In genomic region chr20:58389968-58390658, GRCh38 we compare ENCODE assay signal across 8 cellular contexts. TPM values are rescaled to one million over a fixed set of nuclear protein-coding genes. Genes with fewer than 3 reads are reported as not detected.
DNase-seq lines count a peak whose midpoint lies in the region; ATAC-seq and TF ChIP-seq lines count a peak whose summit lies in the region.

No MANE protein-coding gene starts in this region.

- peak overlapping the region; percentile 47 to 58 for H3K4me3 ChIP-seq in CD4-positive, alpha-beta memory T cell (ENCODE audit: low read length in 2 of 2)
- H3K4me3 ChIP-seq in PC-3 (ENCODE audit: low read length) (peak overlapping the region; percentile 83), neuronal stem cell (ENCODE audit: low read length in 2 of 2) (peak overlapping the region; percentile 90 to 98)

- intact Hi-C loops in CD4-positive, alpha-beta memory T cell (cut with micrococcal nuclease): loop anchor here (1.0 to 5.0 kb wide), 6 partner anchors 81 to 1997 kb away; partner anchors contain the start of genes ATP5F1E, AURKA, CSTF1 and RAB22A
- intact Hi-C loops in PC-3 (cut with micrococcal nuclease): loop anchor here (5.0 to 10.0 kb wide), 2 partner anchors 55 to 83 kb away; partner anchors contain the start of gene RAB22A

- peaks cover 0 to 2% (median 0%) of the 10 kb centered on the region in 8 donors for H3K9me3 Mint-ChIP-seq in CD4-positive, alpha-beta memory T cell
- no peaks in the 10 kb centered on the region for H3K9me3 Mint-ChIP-seq in endothelial cell (ENCODE audit: unreplicated experiment)

- H3K36me3 ChIP-seq in CD4-positive, alpha-beta memory T cell (ENCODE audit: insufficient read depth, low read length): no peaks in the 10 kb centered on the region
- H3K36me3 ChIP-seq in PC-3 (ENCODE audit: low read depth, low read length) (peaks cover 27% of the 10 kb centered on the region), neuronal stem cell (replicated peaks in 1 of 2; ENCODE audit: control insufficient read depth in 2 of 2, insufficient read depth in 2 of 2, low read length in 2 of 2) (peaks cover 9 to 46% of the 10 kb centered on the region in 2 donors)

- H3K14ac ChIP-seq in neuronal stem cell (ENCODE audit: low read length): peak overlapping the region; percentile 28

- no peaks in the 10 kb centered on the region for H3F3A ChIP-seq in PC-3 (ENCODE audit: low read length, unreplicated experiment)

- no peak overlapping the region for H3K4ac ChIP-seq in neuronal stem cell (ENCODE audit: low read length)

- H3K79me2 ChIP-seq in PC-3 (ENCODE audit: low read length): peaks cover 60% of the 10 kb centered on the region

- peaks cover 0 to 30% of the 10 kb centered on the region in 2 donors for H3K36me3 Mint-ChIP-seq in CD4-positive, alpha-beta memory T cell
- peaks cover 7% of the 10 kb centered on the region for H3K36me3 Mint-ChIP-seq in endothelial cell (ENCODE audit: low read depth, unreplicated experiment)

- TF ChIP-seq CTCF in PC-3 (conservative IDR thresholded peaks at IDR 0.05; ENCODE audit: low read depth, low read length) (no peak), endothelial cell (IDR thresholded peaks at IDR 0.05; ENCODE audit: unreplicated experiment) (no peak)

- H3K27me3 ChIP-seq in CD4-positive, alpha-beta memory T cell (ENCODE audit: insufficient read depth, low read length): no peaks in the 10 kb centered on the region
- H3K27me3 ChIP-seq in PC-3 (ENCODE audit: low read length) (no peaks in the 10 kb centered on the region), neuronal stem cell (ENCODE audit: control insufficient read depth in 3 of 3, insufficient read depth in 3 of 3, low read depth in 1 of 3, low read length in 3 of 3) (no peaks in the 10 kb centered on the region)

- no CpG with 5 or more reads among the region's 17 CpGs for WGBS in neuronal stem cell (ENCODE audit: extremely low coverage in 2 of 2, insufficient read length in 2 of 2, insufficient replicate concordance in 1 of 2), 2 donors

- no peak overlapping the region for H2BK5ac ChIP-seq in neuronal stem cell (ENCODE audit: low read length)

- H3K23ac ChIP-seq in neuronal stem cell (ENCODE audit: low read depth, low read length, poor library complexity): no peak overlapping the region

- H4K91ac ChIP-seq in neuronal stem cell (ENCODE audit: low read depth, low read length, poor library complexity): no peak overlapping the region

- H3K4me3 Mint-ChIP-seq in CD4-positive, alpha-beta memory T cell: peak overlapping the region; percentile 94 to 97 (median 94)
- peak overlapping the region; percentile 95 for H3K4me3 Mint-ChIP-seq in endothelial cell (ENCODE audit: unreplicated experiment)

- H3K27me3 Mint-ChIP-seq in CD4-positive, alpha-beta memory T cell: no peaks in the 10 kb centered on the region
- H3K27me3 Mint-ChIP-seq in endothelial cell (ENCODE audit: unreplicated experiment): peaks cover 4% of the 10 kb centered on the region

- peaks cover 12% of the 10 kb centered on the region for H3K79me1 ChIP-seq in neuronal stem cell (ENCODE audit: low read depth, low read length)

- no peaks in the 10 kb centered on the region for H3K9me3 ChIP-seq in CD4-positive, alpha-beta memory T cell (ENCODE audit: control insufficient read depth in 1 of 2, low read length in 2 of 2)
- H3K9me3 ChIP-seq in PC-3 (ENCODE audit: low read length) (no peaks in the 10 kb centered on the region), neuronal stem cell (replicated peaks in 1 of 2; ENCODE audit: control insufficient read depth in 2 of 2, insufficient read depth in 1 of 2, low read depth in 1 of 2, low read length in 2 of 2) (no peaks in the 10 kb centered on the region)

- no peak for ATAC-seq in PC-3
- ATAC-seq in GM18520 (IDR thresholded peaks at IDR 0.05; ENCODE audit: unreplicated experiment): no peak
- no peak for ATAC-seq in GM18511 (IDR thresholded peaks at IDR 0.05; ENCODE audit: unreplicated experiment)

- no peaks in the 10 kb centered on the region for H3K9me2 ChIP-seq in PC-3 (replicated peaks; ENCODE audit: low read length)

- H3K18ac ChIP-seq in neuronal stem cell (ENCODE audit: low read length): peak overlapping the region; percentile 1

- peak overlapping the region; percentile 98 for H3K27ac ChIP-seq in CD4-positive, alpha-beta memory T cell (ENCODE audit: low read depth, low read length)
- H3K27ac ChIP-seq in PC-3 (ENCODE audit: low read length) (peak overlapping the region; percentile 69), neuronal stem cell (replicated peaks; ENCODE audit: low read length) (no peak overlapping the region)

- H2BK12ac ChIP-seq in neuronal stem cell (ENCODE audit: low read length): no peak overlapping the region

- POLR2A ChIA-PET in CD4-positive, alpha-beta memory T cell (lab: Charles Lee; ENCODE audit: partially characterized antibody): interaction anchor here (0.6 to 2.3 kb wide), 10 partner anchors 8 to 642 kb away, joined by 3 to 23 read pairs (median 6); partner anchors contain the start of genes ATP5F1E, RAB22A and STX16
- POLR2A ChIA-PET in PC-3 (lab: Charles Lee; ENCODE audit: unreplicated experiment): interaction anchor here (0.6 to 1.1 kb wide), 2 partner anchors 33 to 1166 kb away, joined by 4 to 8 read pairs; no protein-coding TSS in a partner anchor

- H4K8ac ChIP-seq in neuronal stem cell (ENCODE audit: low read depth, low read length): no peak overlapping the region

- peaks cover 32% of the 10 kb centered on the region for H4K20me1 ChIP-seq in PC-3 (ENCODE audit: low read length)

- BruUV-seq in PC-3 (replicated peaks; lab: Mats Ljungman, UMichigan): no TSS peak

- H2BK120ac ChIP-seq in neuronal stem cell (ENCODE audit: low read depth, low read length): no peak overlapping the region

- H2AK5ac ChIP-seq in neuronal stem cell (ENCODE audit: low read depth, low read length): no peak overlapping the region

- CTCF ChIA-PET in CD4-positive, alpha-beta memory T cell (lab: Charles Lee; ENCODE audit: partially characterized antibody): interaction anchor here (1.2 to 1.4 kb wide), 2 partner anchors 58 to 258 kb away, joined by 3 read pairs; no protein-coding TSS in a partner anchor
- CTCF ChIA-PET in PC-3 (lab: Charles Lee): no interaction called here

- peak overlapping the region; percentile 78 to 99 (median 99) for H3K27ac Mint-ChIP-seq in CD4-positive, alpha-beta memory T cell
- peak overlapping the region; percentile 90 for H3K27ac Mint-ChIP-seq in endothelial cell (ENCODE audit: unreplicated experiment)

- H3K4me2 ChIP-seq in PC-3 (ENCODE audit: low read length): peak overlapping the region; percentile 83
- peak overlapping the region; percentile 69 for H3K4me2 ChIP-seq in neuronal stem cell (ENCODE audit: insufficient read depth, low read length, poor library complexity, severe bottlenecking)

- H2AFZ ChIP-seq in PC-3 (ENCODE audit: low read length) (peak overlapping the region; percentile 76; the same call in 1 of the 2 replicates), neuronal stem cell (ENCODE audit: low read length) (peak overlapping the region; percentile 95)

- no peak overlapping the region for H2BK15ac ChIP-seq in neuronal stem cell (ENCODE audit: low read length)

- peaks cover 35 to 55% (median 48%) of the 10 kb centered on the region in 4 donors for H3K4me1 Mint-ChIP-seq in CD4-positive, alpha-beta memory T cell
- peaks cover 19% of the 10 kb centered on the region for H3K4me1 Mint-ChIP-seq in endothelial cell (ENCODE audit: unreplicated experiment)

- H3K9ac ChIP-seq in PC-3 (ENCODE audit: low read length) (peak overlapping the region; percentile 98), neuronal stem cell (ENCODE audit: low read depth, low read length, poor library complexity) (peak overlapping the region; percentile 98)

- DNase-seq in CD4-positive, alpha-beta memory T cell: no peak
- DNase-seq in PC-3 (no peak), endothelial cell (ENCODE audit: low spot score) (no peak), neuronal stem cell (ENCODE audit: low spot score) (no peak), SW480 (ENCODE audit: low spot score) (no peak), SKM-1 treated with dmso at 0.1 percent for 144 hours (lab: John Stamatoyannopoulos, UW; ENCODE audit: unreplicated experiment) (no peak)

- peaks cover 56% of the 10 kb centered on the region for H3K4me1 ChIP-seq in CD4-positive, alpha-beta memory T cell (ENCODE audit: insufficient read depth, low read length)
- peaks cover 34% of the 10 kb centered on the region for H3K4me1 ChIP-seq in PC-3 (ENCODE audit: insufficient read depth, low read length)
- peaks cover 11 to 12% of the 10 kb centered on the region in 2 donors for H3K4me1 ChIP-seq in neuronal stem cell (ENCODE audit: control insufficient read depth in 2 of 2, insufficient read depth in 1 of 2, low read depth in 1 of 2, low read length in 2 of 2)

RNA-seq across cellular contexts. Expression of gene VAPB, which starts 1.1 kb away (rescaled TPM):
- 10 to 100 TPM; 37.6 to 40.1 TPM for total RNA-seq in CD4-positive, alpha-beta memory T cell
- polyA plus RNA-seq in CD4-positive, alpha-beta memory T cell: 10 to 100 TPM; 27.6 to 28.4 TPM
- total RNA-seq in PC-3 (2014; rRNA removed) (16.5 and 23.0 TPM in 2 replicates), endothelial cell (ENCODE audit: unreplicated experiment) (55.5 TPM)
- 33.3 TPM for polyA plus RNA-seq in neuronal stem cell (2013, experiment 1 of 2)
- polyA plus RNA-seq in neuronal stem cell (2013, experiment 2 of 2): 33.3 TPM
